7 cellular contexts compared by ENCODE assay signal in genomic region chr7:8035647-8036518, GRCh38.
DNase-seq lines count a peak whose midpoint lies in the region; ATAC-seq, FAIRE-seq and TF ChIP-seq lines count a peak whose summit lies in the region.

No MANE protein-coding gene starts in this region.

- H3K27ac ChIP-seq in astrocyte (ENCODE audit: low read depth, low read length): no peak overlapping the region

- peaks cover 4% of the 10 kb centered on the region for H3K36me3 Mint-ChIP-seq in astrocyte (ENCODE audit: low read depth, unreplicated experiment)

- no peaks in the 10 kb centered on the region for H3K27me3 ChIP-seq in astrocyte (ENCODE audit: insufficient read depth, low read length)

- no peak overlapping the region for H3K4me3 ChIP-seq in astrocyte (ENCODE audit: insufficient read depth, low read depth, low read length)

- H3K27ac Mint-ChIP-seq in astrocyte (ENCODE audit: unreplicated experiment): no peak overlapping the region

- H3K4me3 Mint-ChIP-seq in astrocyte (ENCODE audit: unreplicated experiment): no peak overlapping the region

- no peak overlapping the region for H3K9ac ChIP-seq in astrocyte (ENCODE audit: low read length)

- DNase-seq in ELR (ENCODE audit: low read depth): peak; percentile 60
- peak; percentile 50 for DNase-seq in MV-4-11 (lab: John Stamatoyannopoulos, UW)
- DNase-seq in astrocyte (ENCODE audit: low read depth): peak; percentile 10
- DNase-seq in left lobe of liver (ENCODE audit: low spot score): no peak
- no peak for DNase-seq in NK-92 (lab: John Stamatoyannopoulos, UW; ENCODE audit: unreplicated experiment)

- no peaks in the 10 kb centered on the region for H4K20me1 ChIP-seq in astrocyte (ENCODE audit: insufficient read depth, low read length)

- no peak overlapping the region for H2AFZ ChIP-seq in astrocyte (ENCODE audit: low read depth, low read length)

- H3K36me3 ChIP-seq in astrocyte (ENCODE audit: insufficient read depth, low read length): no peaks in the 10 kb centered on the region

- no peaks in the 10 kb centered on the region for H3K4me1 ChIP-seq in astrocyte (ENCODE audit: insufficient read depth, low read length)

- no peak overlapping the region for H3K4me2 ChIP-seq in astrocyte (ENCODE audit: low read length)

- peak; percentile 5 for FAIRE-seq in astrocyte (lab: Jason Lieb, UNC)

- no peaks in the 10 kb centered on the region for H3K27me3 Mint-ChIP-seq in astrocyte (ENCODE audit: low read depth, unreplicated experiment)

- ATAC-seq in GM21447 (IDR thresholded peaks at IDR 0.05; ENCODE audit: unreplicated experiment) (peak; percentile 53), left lobe of liver (peak; percentile 97), GM19397 (IDR thresholded peaks at IDR 0.05; ENCODE audit: unreplicated experiment) (no peak)

- no peaks in the 10 kb centered on the region for H3K79me2 ChIP-seq in astrocyte (ENCODE audit: insufficient read depth, low read length)

- H3K9me3 ChIP-seq in astrocyte (ENCODE audit: insufficient read depth, low read depth, low read length): no peaks in the 10 kb centered on the region

- peaks cover 4% of the 10 kb centered on the region for H3K9me3 Mint-ChIP-seq in astrocyte (ENCODE audit: unreplicated experiment)

- TF ChIP-seq CTCF in astrocyte (IDR thresholded peaks at IDR 0.05; ENCODE audit: insufficient read depth, low read depth, low read length): peak; percentile 39

- H3K4me1 Mint-ChIP-seq in astrocyte (ENCODE audit: low read depth, unreplicated experiment): peaks cover 5% of the 10 kb centered on the region

Comparison
In these comparisons a context has a peak if more than half of its experiments do, and no peak if none do; other contexts are left out.
1. DNase-seq: peak in ELR (single experiment), MV-4-11 (single experiment) and astrocyte (single experiment); none in left lobe of liver (single experiment) and NK-92 (single experiment).